ENCODE assay signal across 8 cellular contexts in the genomic region with DNA sequence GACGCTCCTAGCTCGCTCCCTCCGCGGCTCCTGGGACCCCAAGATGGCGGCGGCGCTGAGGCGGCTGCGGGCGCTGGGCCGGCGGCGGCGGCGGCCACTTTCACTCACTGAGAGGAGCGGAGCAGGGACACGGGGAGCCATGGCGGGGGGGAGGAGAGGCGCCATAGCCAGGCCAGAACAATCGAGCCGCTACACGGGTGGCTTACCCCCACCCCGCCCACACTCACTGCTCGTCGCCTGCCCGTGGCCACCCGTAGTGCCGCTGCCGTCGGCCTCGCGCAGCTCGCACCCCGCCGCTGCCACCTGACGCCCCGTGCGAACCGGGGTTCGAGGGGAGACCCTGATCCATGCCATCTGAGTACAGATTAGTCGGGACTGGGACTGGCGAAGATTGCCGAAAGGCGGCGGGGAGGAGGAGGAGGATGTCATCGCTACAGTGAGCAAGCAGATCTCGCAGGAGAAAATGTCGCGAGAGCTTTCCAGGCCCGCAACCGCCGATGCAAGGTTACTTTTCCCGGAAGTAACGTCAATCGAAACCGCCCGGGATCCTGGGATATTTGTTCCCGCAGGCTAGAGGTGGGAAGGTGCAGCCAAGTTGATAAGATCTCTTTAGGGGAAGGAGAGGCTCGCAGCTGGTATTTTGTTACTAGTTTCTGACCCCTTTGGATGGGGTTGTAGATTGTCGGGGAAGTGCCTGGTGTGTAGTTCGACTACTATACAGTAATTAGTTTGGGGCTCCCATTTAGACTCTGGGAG. TPM values are rescaled to one million over a fixed set of nuclear protein-coding genes. Genes with fewer than 3 reads are reported as not detected.
A peak's percentile ranks its signal among the peaks of the same experiment; 100 is the strongest.
DNase-seq lines count a peak whose midpoint lies in the region; ATAC-seq lines count a peak whose summit lies in the region.

A gene with protein sequence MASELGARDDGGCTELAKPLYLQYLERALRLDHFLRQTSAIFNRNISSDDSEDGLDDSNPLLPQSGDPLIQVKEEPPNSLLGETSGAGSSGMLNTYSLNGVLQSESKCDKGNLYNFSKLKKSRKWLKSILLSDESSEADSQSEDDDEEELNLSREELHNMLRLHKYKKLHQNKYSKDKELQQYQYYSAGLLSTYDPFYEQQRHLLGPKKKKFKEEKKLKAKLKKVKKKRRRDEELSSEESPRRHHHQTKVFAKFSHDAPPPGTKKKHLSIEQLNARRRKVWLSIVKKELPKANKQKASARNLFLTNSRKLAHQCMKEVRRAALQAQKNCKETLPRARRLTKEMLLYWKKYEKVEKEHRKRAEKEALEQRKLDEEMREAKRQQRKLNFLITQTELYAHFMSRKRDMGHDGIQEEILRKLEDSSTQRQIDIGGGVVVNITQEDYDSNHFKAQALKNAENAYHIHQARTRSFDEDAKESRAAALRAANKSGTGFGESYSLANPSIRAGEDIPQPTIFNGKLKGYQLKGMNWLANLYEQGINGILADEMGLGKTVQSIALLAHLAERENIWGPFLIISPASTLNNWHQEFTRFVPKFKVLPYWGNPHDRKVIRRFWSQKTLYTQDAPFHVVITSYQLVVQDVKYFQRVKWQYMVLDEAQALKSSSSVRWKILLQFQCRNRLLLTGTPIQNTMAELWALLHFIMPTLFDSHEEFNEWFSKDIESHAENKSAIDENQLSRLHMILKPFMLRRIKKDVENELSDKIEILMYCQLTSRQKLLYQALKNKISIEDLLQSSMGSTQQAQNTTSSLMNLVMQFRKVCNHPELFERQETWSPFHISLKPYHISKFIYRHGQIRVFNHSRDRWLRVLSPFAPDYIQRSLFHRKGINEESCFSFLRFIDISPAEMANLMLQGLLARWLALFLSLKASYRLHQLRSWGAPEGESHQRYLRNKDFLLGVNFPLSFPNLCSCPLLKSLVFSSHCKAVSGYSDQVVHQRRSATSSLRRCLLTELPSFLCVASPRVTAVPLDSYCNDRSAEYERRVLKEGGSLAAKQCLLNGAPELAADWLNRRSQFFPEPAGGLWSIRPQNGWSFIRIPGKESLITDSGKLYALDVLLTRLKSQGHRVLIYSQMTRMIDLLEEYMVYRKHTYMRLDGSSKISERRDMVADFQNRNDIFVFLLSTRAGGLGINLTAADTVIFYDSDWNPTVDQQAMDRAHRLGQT (N-terminal part only) (minus strand): TSS at position 165 of the 756 bp plus-strand sequence. CDS start 19,970 bp downstream, outside the sequence.

- no peaks in the 10 kb centered on the region for H3K27me3 ChIP-seq in CD4-positive, alpha-beta memory T cell (ENCODE audit: insufficient read depth, low read length)
- H3K27me3 ChIP-seq in effector memory CD4-positive, alpha-beta T cell (replicated peaks; ENCODE audit: control insufficient read depth, insufficient read depth, low read length, poor library complexity, severe bottlenecking) = no peaks in the 10 kb centered on the region

- intact Hi-C loops in CD4-positive, alpha-beta memory T cell (cut with micrococcal nuclease) = loop anchor here (1.0 to 10.0 kb wide), 8 partner anchors 114 to 1809 kb away; a partner anchor contains a TSS

- H3K36me3 Mint-ChIP-seq in CD4-positive, alpha-beta memory T cell = peaks cover 0 to 12% of the 10 kb centered on the region in 2 donors

- H3K9me3 Mint-ChIP-seq in CD4-positive, alpha-beta memory T cell = no peaks in the 10 kb centered on the region

- peak within 1 kb of the TSS; percentile 84 for H3K27ac ChIP-seq in CD4-positive, alpha-beta memory T cell (ENCODE audit: low read depth, low read length)
- H3K27ac ChIP-seq in effector memory CD4-positive, alpha-beta T cell (ENCODE audit: insufficient read depth, low read length, poor library complexity, severe bottlenecking) = peak within 1 kb of the TSS; percentile 96

- H3K9me3 ChIP-seq in CD4-positive, alpha-beta memory T cell (ENCODE audit: control insufficient read depth in 1 of 2, low read length in 2 of 2) = no peaks in the 10 kb centered on the region
- H3K9me3 ChIP-seq in effector memory CD4-positive, alpha-beta T cell (ENCODE audit: control insufficient read depth, low read length) = no peaks in the 10 kb centered on the region

- H3K4me1 ChIP-seq in CD4-positive, alpha-beta memory T cell (ENCODE audit: insufficient read depth, low read length) = peaks cover 31% of the 10 kb centered on the region
- H3K4me1 ChIP-seq in effector memory CD4-positive, alpha-beta T cell (ENCODE audit: control insufficient read depth, insufficient read depth, low read length, poor library complexity, severe bottlenecking) = peaks cover 9% of the 10 kb centered on the region

- H3K27me3 Mint-ChIP-seq in CD4-positive, alpha-beta memory T cell = peaks cover 0 to 2% of the 10 kb centered on the region in 2 donors

- POLR2A ChIA-PET in CD4-positive, alpha-beta memory T cell (lab: Charles Lee; ENCODE audit: partially characterized antibody) = interaction anchor here (0.7 to 2.3 kb wide), 17 partner anchors 10 to 1182 kb away, joined by 3 to 24 read pairs (median 4); a partner anchor contains a TSS

- ATAC-seq in GM19467 (IDR thresholded peaks at IDR 0.05; ENCODE audit: unreplicated experiment) = peak; percentile 62

- peak within 1 kb of the TSS; percentile 87 to 100 (median 99) for H3K27ac Mint-ChIP-seq in CD4-positive, alpha-beta memory T cell

- peak within 1 kb of the TSS; percentile 93 to 99 (median 96) for H3K4me3 Mint-ChIP-seq in CD4-positive, alpha-beta memory T cell

- H3K4me3 ChIP-seq in CD4-positive, alpha-beta memory T cell (ENCODE audit: low read length in 2 of 2) = peak within 1 kb of the TSS; percentile 95 to 100
- H3K4me3 ChIP-seq in effector memory CD4-positive, alpha-beta T cell (ENCODE audit: insufficient read depth, low read depth, low read length, poor library complexity, severe bottlenecking) = peak within 1 kb of the TSS; percentile 91

- CTCF ChIA-PET in CD4-positive, alpha-beta memory T cell (lab: Charles Lee; ENCODE audit: partially characterized antibody) = interaction anchor here (0.5 to 1.5 kb wide), 3 partner anchors 212 to 257 kb away, joined by 3 to 4 read pairs (median 3); a partner anchor contains a TSS

- H3K36me3 ChIP-seq in CD4-positive, alpha-beta memory T cell (ENCODE audit: insufficient read depth, low read length) = no peaks in the 10 kb centered on the region
- no peaks in the 10 kb centered on the region for H3K36me3 ChIP-seq in effector memory CD4-positive, alpha-beta T cell (ENCODE audit: control insufficient read depth, insufficient read depth, low read length)

- DNase-seq in CD4-positive, alpha-beta memory T cell = peak; percentile 96 to 97 (median 97)
- DNase-seq in HS-5 (ENCODE audit: low read depth) (peak; percentile 96), lung microvascular endothelial cell (ENCODE audit: low read depth in 2 of 2) (peak; percentile 99)
- DNase-seq in NK-92 treated with Interleukin-12 subunit alpha and Interleukin-12 subunit beta, amount 100 ng/mL, for 24 hours (lab: John Stamatoyannopoulos, UW) = peak; percentile 97
- peak; percentile 99 for DNase-seq in activated CD8-positive, alpha-beta memory T cell treated with anti-CD3 and anti-CD28 coated beads for 24 hours
- DNase-seq in effector memory CD4-positive, alpha-beta T cell = peak; percentile 86 to 95 (median 91)
- DNase-seq in stimulated activated CD4-positive, alpha-beta T cell treated with anti-CD3 and anti-CD28 coated beads, TNF-alpha, amount 100 ng/mL, for 48 hours (ENCODE audit: low read depth in 3 of 3) = peak; percentile 92 to 98 (median 94)

- peaks cover 15 to 36% (median 26%) of the 10 kb centered on the region in 4 donors for H3K4me1 Mint-ChIP-seq in CD4-positive, alpha-beta memory T cell

RNA-seq across cellular contexts. Expression of the gene that starts here (rescaled TPM):
- total RNA-seq in CD4-positive, alpha-beta memory T cell = 10 to 100 TPM; 29.7 to 34.4 TPM
- polyA plus RNA-seq in CD4-positive, alpha-beta memory T cell = 1 to 10 TPM; 1.5 to 6.7 TPM
- total RNA-seq in lung microvascular endothelial cell = 14.2 and 21.4 TPM in 2 replicates

Comparison
In these comparisons a context has a peak if more than half of its experiments do, and no peak if none do; other contexts are left out.
1. Peak in every context shown above with its lines: DNase-seq, ATAC-seq, H3K4me3 ChIP-seq and H3K27ac ChIP-seq.